Comparison of ENCODE assay signal across 20 cellular contexts in the genomic region with DNA sequence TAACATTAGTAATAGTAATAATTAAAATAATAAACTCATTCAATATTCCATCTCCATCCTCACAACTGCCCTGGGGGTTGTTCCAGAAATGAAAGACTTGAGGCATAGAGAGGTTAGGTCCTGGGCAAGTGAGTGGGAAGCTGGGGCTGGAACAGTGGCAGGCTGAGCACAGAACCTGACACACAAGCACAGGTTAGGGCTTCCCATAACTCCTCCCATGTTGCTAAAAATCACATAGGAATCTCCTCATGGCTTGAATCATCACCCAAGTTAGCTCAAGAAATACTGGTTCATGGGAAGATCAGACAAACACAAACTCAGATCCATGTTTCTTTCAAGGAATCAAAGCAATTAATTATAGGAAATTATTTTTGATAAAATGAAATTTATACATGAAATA.
A peak's percentile ranks its signal among the peaks of the same experiment; 100 is the strongest.
DNase-seq lines count a peak whose midpoint lies in the region; ATAC-seq and TF ChIP-seq lines count a peak whose summit lies in the region.
"Had no signal": no experiment of that assay in that cellular context is flagged by ENCODE, and none has a peak within 500 bp of the region (broad histone marks: within the 10 kb centered on the region; RNA-seq: fewer than 3 reads in every experiment).

No MANE protein-coding gene starts in this region.

- no peak for TF ChIP-seq POLR2A in IMR-90 (IDR thresholded peaks at IDR 0.05; ENCODE audit: low read depth, low read length)

- CTCF ChIA-PET in IMR-90 (lab: Yijun Ruan, JAX): no interaction called here

- dilution Hi-C loops in IMR-90 (cut with HindIII; ENCODE audit: low sequenced_read_pairs, unreplicated experiment): no loop called here

- H3K4ac ChIP-seq in IMR-90 (ENCODE audit: low read depth, low read length): peak overlapping the region; percentile 88
- no peak overlapping the region for H3K4ac ChIP-seq in mesendoderm (ENCODE audit: low read depth, low read length)

- H3K56ac ChIP-seq in IMR-90 (ENCODE audit: extremely low read depth, insufficient read depth, low read length): no peak overlapping the region
- no peak overlapping the region for H3K56ac ChIP-seq in mesendoderm (ENCODE audit: low read length)

- H3K4me2 ChIP-seq in BLaER1 (peak overlapping the region; percentile 87), IMR-90 (ENCODE audit: low read depth, low read length) (no peak overlapping the region), mesendoderm (ENCODE audit: low read length) (no peak overlapping the region)
- H3K4me2 ChIP-seq: A549, KMS-11, PC-9 had no signal

- H3K9me3 ChIP-seq in BLaER1: 0 out of 2 replicates have a peak, but pooled peaks cover 6% of the 10 kb centered on the region
- H3K9me3 ChIP-seq in IMR-90 (ENCODE audit: control insufficient read depth, insufficient read depth, low read length): no peaks in the 10 kb centered on the region
- H3K9me3 ChIP-seq in neutrophil: no peaks in the 10 kb centered on the region
- H3K9me3 ChIP-seq: A549 had no signal

- H3K9ac ChIP-seq in BLaER1 (0 out of 2 replicates have a peak overlapping the region, but pooled peaks have one; percentile 28), IMR-90 (ENCODE audit: low read depth, low read length) (no peak overlapping the region), mesendoderm (ENCODE audit: low read length) (no peak overlapping the region)
- H3K9ac ChIP-seq: KMS-11 had no signal

- H3K27ac ChIP-seq in BLaER1 (peak overlapping the region; percentile 84), IMR-90 (ENCODE audit: insufficient read depth, low read length) (peak overlapping the region; percentile 64; the same call in 1 of the 2 replicates), neutrophil (peak overlapping the region; percentile 39), dorsolateral prefrontal cortex (peak overlapping the region in 6 of 59 donors; percentile 11 to 53 (median 30)), mesendoderm (ENCODE audit: low read depth, low read length) (no peak overlapping the region)
- H3K27ac ChIP-seq: A549, KMS-11, PC-9 had no signal

- H4K20me1 ChIP-seq in BLaER1 (no peaks in the 10 kb centered on the region), IMR-90 (ENCODE audit: insufficient read depth, low read length) (no peaks in the 10 kb centered on the region)

- intact Hi-C loops in IMR-90 (cut with micrococcal nuclease) (no loop called here), dorsolateral prefrontal cortex (cut with DNase I) (no loop called here)

- H2BK5ac ChIP-seq in IMR-90 (ENCODE audit: low read depth, low read length, poor library complexity, severe bottlenecking) (peak overlapping the region; percentile 66), mesendoderm (ENCODE audit: low read length) (no peak overlapping the region)

- H3K18ac ChIP-seq in IMR-90 (ENCODE audit: low read depth, low read length) (peak overlapping the region; percentile 92), mesendoderm (ENCODE audit: low read length) (no peak overlapping the region)

- peak overlapping the region; percentile 95 for H2BK20ac ChIP-seq in IMR-90 (ENCODE audit: low read depth, low read length)

- H3K79me1 ChIP-seq in IMR-90 (ENCODE audit: low read depth in 1 of 2, low read length in 2 of 2) (peaks cover 2 to 40% of the 10 kb centered on the region in 2 experiments; a peak in 3 of 4 replicates), mesendoderm (ENCODE audit: low read length) (no peaks in the 10 kb centered on the region)

- H4K91ac ChIP-seq in IMR-90 (ENCODE audit: insufficient read depth, low read depth, low read length): peak overlapping the region; percentile 57

- H3K4me1 ChIP-seq in BLaER1: peaks cover 89% of the 10 kb centered on the region
- peaks cover 20% of the 10 kb centered on the region for H3K4me1 ChIP-seq in IMR-90 (ENCODE audit: control insufficient read depth, insufficient read depth, low read length)
- peaks cover 3 to 24% of the 10 kb centered on the region in 2 experiments for H3K4me1 ChIP-seq in neutrophil (ENCODE audit: control insufficient read depth in 1 of 2, insufficient read depth in 1 of 2, low read depth in 1 of 2, low read length in 1 of 2)
- H3K4me1 ChIP-seq in mesendoderm (ENCODE audit: control insufficient read depth, low read depth, low read length): no peaks in the 10 kb centered on the region
- H3K4me1 ChIP-seq: A549 had no signal

- no peak for TF ChIP-seq RAD21 in IMR-90 (IDR thresholded peaks at IDR 0.05; ENCODE audit: low read length)

- H2BK15ac ChIP-seq in IMR-90 (ENCODE audit: low read depth, low read length): peak overlapping the region; percentile 59; the same call in 1 of the 3 replicates
- no peak overlapping the region for H2BK15ac ChIP-seq in mesendoderm (replicated peaks; ENCODE audit: low read depth)

- H3K27me3 ChIP-seq in BLaER1 (no peaks in the 10 kb centered on the region), IMR-90 (ENCODE audit: control insufficient read depth, insufficient read depth, low read length) (no peaks in the 10 kb centered on the region), neutrophil (no peaks in the 10 kb centered on the region), dorsolateral prefrontal cortex (no peaks in the 10 kb centered on the region), mesendoderm (ENCODE audit: insufficient read depth, low read length, poor library complexity) (no peaks in the 10 kb centered on the region)

- no TSS peak for BruUV-seq in IMR-90 (replicated peaks; lab: Mats Ljungman, UMichigan)

- no peak for ATAC-seq in IMR-90 (ENCODE audit: low read depth)
- ATAC-seq in esophagus mucosa: peak; percentile 46
- ATAC-seq: A549 had no signal

- peaks cover 13% of the 10 kb centered on the region for H3K9me1 ChIP-seq in IMR-90 (ENCODE audit: insufficient read depth, low read length)

- H3K36me3 ChIP-seq in BLaER1 (peaks cover 9% of the 10 kb centered on the region), IMR-90 (ENCODE audit: control insufficient read depth, insufficient read depth, low read length) (peaks cover 11% of the 10 kb centered on the region; the same call in 1 of the 2 replicates), neutrophil (no peaks in the 10 kb centered on the region), mesendoderm (ENCODE audit: control insufficient read depth, insufficient read depth, low read length) (no peaks in the 10 kb centered on the region)

- no peak overlapping the region for H2AFZ ChIP-seq in IMR-90 (replicated peaks; ENCODE audit: low read length, poor library complexity)
- H2AFZ ChIP-seq: PC-9 had no signal

- H2AK5ac ChIP-seq in IMR-90 (ENCODE audit: low read depth, low read length): peak overlapping the region; percentile 92
- H2AK5ac ChIP-seq in mesendoderm (ENCODE audit: low read length): no peak overlapping the region

- H4K8ac ChIP-seq in IMR-90 (ENCODE audit: low read depth in 2 of 2, low read length in 2 of 2): peak overlapping the region; percentile 35 to 83; a peak in 3 of 4 replicates
- H4K8ac ChIP-seq in mesendoderm (ENCODE audit: low read depth, low read length): no peak overlapping the region

- H3K4me3 ChIP-seq in BLaER1 (0 out of 2 replicates have a peak overlapping the region, but pooled peaks have one; percentile 16), IMR-90 (ENCODE audit: insufficient read depth, low read depth, low read length) (no peak overlapping the region), neutrophil (ENCODE audit: low read depth in 1 of 2, low read length in 1 of 2) (no peak overlapping the region), dorsolateral prefrontal cortex (no peak overlapping the region), mesendoderm (ENCODE audit: low read length) (no peak overlapping the region)
- H3K4me3 ChIP-seq: A549, PC-9 had no signal

- in situ Hi-C loops in IMR-90 (cut with MboI; ENCODE audit: low sequenced_read_pairs): loop anchor here (25.0 kb wide), 1 partner anchor 1171 kb away; no protein-coding TSS in a partner anchor

- peak overlapping the region; percentile 47 for H2AK9ac ChIP-seq in IMR-90 (replicated peaks; ENCODE audit: low read depth, low read length, poor library complexity)

- TF ChIP-seq CTCF in IMR-90 (conservative IDR thresholded peaks at IDR 0.05; ENCODE audit: low read depth, low read length): no peak
- no peak for TF ChIP-seq CTCF in neutrophil (IDR thresholded peaks at IDR 0.05)
- TF ChIP-seq CTCF in dorsolateral prefrontal cortex (IDR thresholded peaks at IDR 0.05 in 54 of 56, conservative IDR thresholded peaks at IDR 0.05 in 2 of 56; ENCODE audit: low read depth in 1 of 56, partially characterized antibody in 56 of 56): no peak

- POLR2A ChIA-PET in IMR-90 (lab: Charles Lee; ENCODE audit: unreplicated experiment): no interaction called here

- H3K23ac ChIP-seq in IMR-90 (ENCODE audit: low read depth, low read length) (peak overlapping the region; percentile 79), mesendoderm (ENCODE audit: low read length) (no peak overlapping the region)

- DNase-seq in IMR-90 (peak; percentile 56), dorsolateral prefrontal cortex (no peak), mesendoderm (no peak)
- no peak for DNase-seq in central memory CD4-positive, alpha-beta T cell
- no peak for DNase-seq in activated T-cell treated with anti-CD3 and anti-CD28 coated beads, Interleukin-2, amount 50 U/mL, for 48 hours
- DNase-seq: AML-193; Calu3; CD4-positive, CD25-positive, alpha-beta regulatory T cell; GOT3; NCI-H1092; NCI-H146; NCI-H2081; NCI-H510A treated with DMSO at 0.1 percent for 48 hours; NCI-H82; PC-9 had no signal

- H2BK120ac ChIP-seq in IMR-90 (ENCODE audit: low read depth, low read length): peak overlapping the region; percentile 96
- no peak overlapping the region for H2BK120ac ChIP-seq in mesendoderm (ENCODE audit: low read depth, low read length)

- no peaks in the 10 kb centered on the region for H3K79me2 ChIP-seq in mesendoderm (ENCODE audit: control insufficient read depth, insufficient read depth, low read length)

- H4K5ac ChIP-seq in IMR-90 (ENCODE audit: low read depth, low read length) (peak overlapping the region; percentile 77; the same call in 1 of the 2 replicates), mesendoderm (ENCODE audit: low read length) (no peak overlapping the region)

- H3K14ac ChIP-seq in IMR-90 (replicated peaks; ENCODE audit: low read depth, low read length): peak overlapping the region; percentile 78

TF ChIP-seq in IMR-90, 13 proteins besides CTCF, POLR2A, EP300 and RAD21 (continues in another document):
- TF ChIP-seq, protein P1, sequence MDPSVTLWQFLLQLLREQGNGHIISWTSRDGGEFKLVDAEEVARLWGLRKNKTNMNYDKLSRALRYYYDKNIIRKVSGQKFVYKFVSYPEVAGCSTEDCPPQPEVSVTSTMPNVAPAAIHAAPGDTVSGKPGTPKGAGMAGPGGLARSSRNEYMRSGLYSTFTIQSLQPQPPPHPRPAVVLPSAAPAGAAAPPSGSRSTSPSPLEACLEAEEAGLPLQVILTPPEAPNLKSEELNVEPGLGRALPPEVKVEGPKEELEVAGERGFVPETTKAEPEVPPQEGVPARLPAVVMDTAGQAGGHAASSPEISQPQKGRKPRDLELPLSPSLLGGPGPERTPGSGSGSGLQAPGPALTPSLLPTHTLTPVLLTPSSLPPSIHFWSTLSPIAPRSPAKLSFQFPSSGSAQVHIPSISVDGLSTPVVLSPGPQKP (IDR thresholded peaks at IDR 0.05; ENCODE audit: borderline replicate concordance, low read depth, low read length): no peak
- TF ChIP-seq NFE2L2 (IDR thresholded peaks at IDR 0.05; ENCODE audit: low read depth, low read length) (no peak), RCOR1 (IDR thresholded peaks at IDR 0.05; ENCODE audit: insufficient replicate concordance, low read length) (no peak)
